Comparison of ENCODE assay signal across 19 cellular contexts in genomic region chr1:174274884-174275283, GRCh38.
DNase-seq lines count a peak whose midpoint lies in the region; FAIRE-seq and TF ChIP-seq lines count a peak whose summit lies in the region.
"Had no signal": no experiment of that assay in that cellular context is flagged by ENCODE, and none has a peak within 500 bp of the region (broad histone marks: within the 10 kb centered on the region; RNA-seq: fewer than 3 reads in every experiment).

No MANE protein-coding gene starts in this region.

- intact Hi-C loops in OCI-LY7 (cut with micrococcal nuclease; ENCODE audit: unreplicated experiment) (loop anchor here (5.0 to 10.0 kb wide), 4 partner anchors 540 to 863 kb away; no protein-coding TSS in a partner anchor), CD14-positive monocyte (cut with micrococcal nuclease) (no loop called here)

- peaks cover 7 to 9% of the 10 kb centered on the region in 2 donors for H3K36me3 Mint-ChIP-seq in CD14-positive monocyte

- H3K27me3 Mint-ChIP-seq in CD14-positive monocyte (ENCODE audit: low read depth in 3 of 3): no peaks in the 10 kb centered on the region
- H3K27me3 Mint-ChIP-seq: B cell; CD4-positive, CD25-positive, alpha-beta regulatory T cell; CD8-positive, alpha-beta memory T cell had no signal

- no peak overlapping the region; the same call in 1 of the 2 replicates for H2AFZ ChIP-seq in OCI-LY7 (ENCODE audit: low read length)
- H2AFZ ChIP-seq: GM23338 had no signal

- H3K9me3 ChIP-seq in OCI-LY7 (ENCODE audit: low read length) (peaks cover 3% of the 10 kb centered on the region; the same call in 1 of the 2 replicates), Peyer's patch (no peaks in the 10 kb centered on the region)

- DNase-seq in GM18507 (ENCODE audit: extremely low spot score, insufficient read length, low read depth) (no peak), NCI-H1048 (lab: John Stamatoyannopoulos, UW) (peak; percentile 59), OCI-LY7 (ENCODE audit: low spot score) (peak; percentile 40), CD14-positive monocyte (ENCODE audit: low spot score) (no peak), Peyer's patch (no peak)
- DNase-seq in stimulated activated CD4-positive, alpha-beta T cell treated with anti-CD3 and anti-CD28 coated beads, Interleukin-2, amount 100 ng/mL, for 48 hours: no peak
- DNase-seq: CD4-positive, CD25-positive, alpha-beta regulatory T cell; CD8-positive, alpha-beta memory T cell; COR-L47; DMS 273 treated with DMSO at 0.1 percent for 48 hours; DMS53; DND-41; HCEC 1CT had no signal

- no peak for TF ChIP-seq POLR2A in Peyer's patch (IDR thresholded peaks at IDR 0.05)

- peak overlapping the region; percentile 60 for H3K4me2 ChIP-seq in OCI-LY7 (ENCODE audit: low read length)
- H3K4me2 ChIP-seq: GM23338 had no signal

- H3K4me3 ChIP-seq in OCI-LY7 (ENCODE audit: low read depth, low read length, poor library complexity, severe bottlenecking) (peak overlapping the region; percentile 42), Peyer's patch (no peak overlapping the region)
- H3K4me3 ChIP-seq: BLaER1 treated with 17β-estradiol and CSF1 and Interleukin-3, amounts not matched to agents 10 nM and 100 nM; GM23338; K562 had no signal

- POLR2A ChIA-PET in OCI-LY7 (lab: Charles Lee): interaction anchor here (0.9 to 3.2 kb wide), 3 partner anchors 9 to 702 kb away, joined by 3 to 27 read pairs (median 22); no protein-coding TSS in a partner anchor

- CTCF ChIA-PET in OCI-LY7 (lab: Charles Lee; ENCODE audit: unreplicated experiment): interaction anchor here (2.8 kb wide), 1 partner anchor 12 kb away, joined by 10 read pairs; no protein-coding TSS in a partner anchor

- no peaks in the 10 kb centered on the region for H4K20me1 ChIP-seq in OCI-LY7 (ENCODE audit: insufficient read depth, low read length)
- H4K20me1 ChIP-seq: BLaER1 treated with 17β-estradiol and CSF1 and Interleukin-3, amounts not matched to agents 10 nM and 100 nM had no signal

- no TSS peak for BruUV-seq in OCI-LY7 (replicated peaks; lab: Mats Ljungman, UMichigan)

- peaks cover 100% of the 10 kb centered on the region for H3K4me1 ChIP-seq in OCI-LY7 (ENCODE audit: insufficient read depth, low read length, poor library complexity, severe bottlenecking)
- H3K4me1 ChIP-seq in Peyer's patch: no peaks in the 10 kb centered on the region

- H3K36me3 ChIP-seq in OCI-LY7 (ENCODE audit: insufficient read depth, low read length) (peaks cover 61% of the 10 kb centered on the region), Peyer's patch (peaks cover 0 to under 1% (median 0%) of the 10 kb centered on the region in 3 donors)

- peak; percentile 62 for FAIRE-seq in GM18507 (lab: Jason Lieb, UNC)
- FAIRE-seq: H54, K562 had no signal

- H3K27ac ChIP-seq in OCI-LY7 (ENCODE audit: low read depth, low read length, poor library complexity, severe bottlenecking) (peak overlapping the region; percentile 96), Peyer's patch (no peak overlapping the region)
- H3K27ac ChIP-seq: BLaER1 treated with 17β-estradiol and CSF1 and Interleukin-3, amounts not matched to agents 10 nM and 100 nM; HL-60 had no signal

- H3K79me2 ChIP-seq in OCI-LY7 (ENCODE audit: insufficient read depth, low read depth, low read length): peaks cover 9% of the 10 kb centered on the region; the same call in 1 of the 2 replicates

- H3K4me1 Mint-ChIP-seq in CD14-positive monocyte: no peaks in the 10 kb centered on the region
- H3K4me1 Mint-ChIP-seq: CD8-positive, alpha-beta memory T cell; GM23338 had no signal

- H3K9me3 Mint-ChIP-seq in CD14-positive monocyte: no peaks in the 10 kb centered on the region
- H3K9me3 Mint-ChIP-seq: CD4-positive, CD25-positive, alpha-beta regulatory T cell; CD8-positive, alpha-beta memory T cell; GM23338 had no signal

- no peaks in the 10 kb centered on the region for H3K27me3 ChIP-seq in Peyer's patch
- H3K27me3 ChIP-seq: BLaER1 treated with 17β-estradiol and CSF1 and Interleukin-3, amounts not matched to agents 10 nM and 100 nM had no signal

- no peaks in the 10 kb centered on the region for H3K9me2 ChIP-seq in OCI-LY7 (ENCODE audit: insufficient read depth, low read length)

- TF ChIP-seq CTCF in OCI-LY7 (conservative IDR thresholded peaks at IDR 0.05; ENCODE audit: low read length) (no peak), CD14-positive monocyte (IDR thresholded peaks at IDR 0.05) (no peak), Peyer's patch (IDR thresholded peaks at IDR 0.05) (no peak)

- H3K27ac Mint-ChIP-seq in CD14-positive monocyte: no peak overlapping the region
- H3K27ac Mint-ChIP-seq: B cell, GM23338 had no signal

- H3K4me3 Mint-ChIP-seq in CD14-positive monocyte: no peak overlapping the region
- H3K4me3 Mint-ChIP-seq: B cell; CD4-positive, CD25-positive, alpha-beta regulatory T cell; CD8-positive, alpha-beta memory T cell; GM23338 had no signal

Comparison
In these comparisons a context has a peak if more than half of its experiments do, and no peak if none do; other contexts are left out.
1. DNase-seq: peak in NCI-H1048 (single experiment) and OCI-LY7 (single experiment); none in GM18507 (single experiment), stimulated activated CD4-positive, alpha-beta T cell treated with anti-CD3 and anti-CD28 coated beads, Interleukin-2, amount 100 ng/mL, for 48 hours (0 of 2), CD14-positive monocyte (single experiment) and Peyer's patch (0 of 3).